ENCODE assay signal across 14 cellular contexts in genomic region chr2:165815742-165816141, GRCh38. TPM values are rescaled to one million over a fixed set of nuclear protein-coding genes. Genes with fewer than 3 reads are reported as not detected.
DNase-seq lines count a peak whose midpoint lies in the region; ATAC-seq and TF ChIP-seq lines count a peak whose summit lies in the region.
"Had no signal": no experiment of that assay in that cellular context is flagged by ENCODE, and none has a peak within 500 bp of the region (broad histone marks: within the 10 kb centered on the region; RNA-seq: fewer than 3 reads in every experiment).

No MANE protein-coding gene starts in this region.

- H4K20me1 ChIP-seq in PC-3 (ENCODE audit: low read length): no peaks in the 10 kb centered on the region

- no peak overlapping the region for H2AFZ ChIP-seq in PC-3 (ENCODE audit: low read length)

- H3K4me1 ChIP-seq in PC-3 (ENCODE audit: insufficient read depth, low read length): no peaks in the 10 kb centered on the region
- H3K4me1 ChIP-seq: psoas muscle had no signal

- no TSS peak for BruUV-seq in PC-3 (replicated peaks; lab: Mats Ljungman, UMichigan)

- H3K9me2 ChIP-seq in PC-3 (replicated peaks; ENCODE audit: low read length): no peaks in the 10 kb centered on the region
- H3K9me2 ChIP-seq: SK-N-SH had no signal

- H3K36me3 ChIP-seq in PC-3 (ENCODE audit: low read depth, low read length): no peaks in the 10 kb centered on the region
- H3K36me3 ChIP-seq: heart left ventricle, tibial nerve had no signal

- H3K4me3 ChIP-seq in PC-3 (ENCODE audit: low read length): no peak overlapping the region
- H3K4me3 ChIP-seq: heart left ventricle, psoas muscle, tibial nerve had no signal

- no peaks in the 10 kb centered on the region for H3K9me3 ChIP-seq in PC-3 (ENCODE audit: low read length)
- H3K9me3 ChIP-seq: heart left ventricle, psoas muscle, SK-N-SH, tibial nerve had no signal

- no peaks in the 10 kb centered on the region for H3F3A ChIP-seq in PC-3 (ENCODE audit: low read length, unreplicated experiment)

- no peaks in the 10 kb centered on the region for H3K27me3 ChIP-seq in PC-3 (ENCODE audit: low read length)
- H3K27me3 ChIP-seq: heart left ventricle, tibial nerve had no signal

- CTCF ChIA-PET in PC-3 (lab: Charles Lee): no interaction called here

- no peak for DNase-seq in activated CD4-positive, alpha-beta T cell treated with anti-CD3 and anti-CD28 coated beads for 48 hours
- DNase-seq in HK-2 (ENCODE audit: unreplicated experiment): no peak
- DNase-seq in SHP77 (lab: John Stamatoyannopoulos, UW): no peak
- DNase-seq in PC-3: no peak
- DNase-seq: heart left ventricle, mammary epithelial cell, NCI-H2081, psoas muscle, SK-N-SH had no signal

- no peak overlapping the region for H3K27ac ChIP-seq in PC-3 (ENCODE audit: low read length)
- H3K27ac ChIP-seq: heart left ventricle, psoas muscle, tibial nerve had no signal

- no peak for TF ChIP-seq CTCF in PC-3 (conservative IDR thresholded peaks at IDR 0.05; ENCODE audit: low read depth, low read length)

- POLR2A ChIA-PET in PC-3 (lab: Charles Lee; ENCODE audit: unreplicated experiment): no interaction called here

- no peak overlapping the region for H3K4me2 ChIP-seq in PC-3 (ENCODE audit: low read length)
- H3K4me2 ChIP-seq: SK-N-SH had no signal

- ATAC-seq in GM19023 (IDR thresholded peaks at IDR 0.05; ENCODE audit: unreplicated experiment) (peak; percentile 54), GM21825 (IDR thresholded peaks at IDR 0.05; ENCODE audit: unreplicated experiment) (peak; percentile 53), HG03439 (IDR thresholded peaks at IDR 0.05; ENCODE audit: unreplicated experiment) (peak; percentile 58), esophagus mucosa (peak; percentile 39), PC-3 (no peak)
- ATAC-seq: heart left ventricle, psoas muscle had no signal

- H3K79me2 ChIP-seq in PC-3 (ENCODE audit: low read length): no peaks in the 10 kb centered on the region

- no peak overlapping the region for H3K9ac ChIP-seq in PC-3 (ENCODE audit: low read length)
- H3K9ac ChIP-seq: SK-N-SH had no signal

- intact Hi-C loops in PC-3 (cut with micrococcal nuclease): no loop called here

RNA-seq across cellular contexts. Expression of gene GALNT3, which starts 21.7 kb away (rescaled TPM):
- 40.0 TPM for total RNA-seq in esophagus mucosa
- total RNA-seq in PC-3 (2014; rRNA removed): 40.9 and 44.8 TPM in 2 replicates
